1 cellular context compared by ENCODE assay signal in the genomic region with DNA sequence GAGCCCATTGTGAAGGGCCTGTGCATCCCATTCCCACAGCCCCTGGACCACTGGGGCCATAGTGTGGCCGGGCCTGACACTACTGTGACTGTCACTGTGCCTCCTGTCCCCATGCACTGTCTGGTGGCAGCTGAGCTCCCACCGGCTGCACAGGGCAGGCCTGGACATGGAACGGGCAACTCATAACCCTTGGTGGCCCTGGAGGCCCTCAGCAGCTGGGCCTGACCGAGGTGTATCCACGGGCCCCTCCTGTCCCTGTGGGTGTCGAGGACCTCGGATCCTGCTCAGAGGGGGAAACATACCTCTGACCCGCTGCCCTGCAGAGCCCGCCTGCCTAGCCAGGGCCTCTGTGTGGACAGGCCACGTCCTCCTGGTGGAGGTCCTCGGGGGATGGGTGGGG.
TF ChIP-seq lines count a peak whose summit lies in the region.

No MANE protein-coding gene starts in this region.

TF ChIP-seq in HepG2, 621 proteins besides CTCF, POLR2A, EP300 and RAD21 (continues in another document):
- no peak for TF ChIP-seq GLMP (CRISPR knock-in tag; IDR thresholded peaks at IDR 0.05; ENCODE audit: borderline replicate concordance)
- TF ChIP-seq RBFOX2 (IDR thresholded peaks at IDR 0.05; ENCODE audit: low read depth, low read length) = peak; percentile 38; the same call in 1 of the 2 replicates
- 0 out of 2 replicates have a peak, but pooled peaks have one; percentile 55 for TF ChIP-seq HNRNPL (IDR thresholded peaks at IDR 0.05; ENCODE audit: low read depth, low read length)
- TF ChIP-seq ZNF354B (CRISPR knock-in tag; IDR thresholded peaks at IDR 0.05) = no peak
- no peak for TF ChIP-seq MIXL1 (CRISPR knock-in tag; IDR thresholded peaks at IDR 0.05)
- TF ChIP-seq, protein P1, sequence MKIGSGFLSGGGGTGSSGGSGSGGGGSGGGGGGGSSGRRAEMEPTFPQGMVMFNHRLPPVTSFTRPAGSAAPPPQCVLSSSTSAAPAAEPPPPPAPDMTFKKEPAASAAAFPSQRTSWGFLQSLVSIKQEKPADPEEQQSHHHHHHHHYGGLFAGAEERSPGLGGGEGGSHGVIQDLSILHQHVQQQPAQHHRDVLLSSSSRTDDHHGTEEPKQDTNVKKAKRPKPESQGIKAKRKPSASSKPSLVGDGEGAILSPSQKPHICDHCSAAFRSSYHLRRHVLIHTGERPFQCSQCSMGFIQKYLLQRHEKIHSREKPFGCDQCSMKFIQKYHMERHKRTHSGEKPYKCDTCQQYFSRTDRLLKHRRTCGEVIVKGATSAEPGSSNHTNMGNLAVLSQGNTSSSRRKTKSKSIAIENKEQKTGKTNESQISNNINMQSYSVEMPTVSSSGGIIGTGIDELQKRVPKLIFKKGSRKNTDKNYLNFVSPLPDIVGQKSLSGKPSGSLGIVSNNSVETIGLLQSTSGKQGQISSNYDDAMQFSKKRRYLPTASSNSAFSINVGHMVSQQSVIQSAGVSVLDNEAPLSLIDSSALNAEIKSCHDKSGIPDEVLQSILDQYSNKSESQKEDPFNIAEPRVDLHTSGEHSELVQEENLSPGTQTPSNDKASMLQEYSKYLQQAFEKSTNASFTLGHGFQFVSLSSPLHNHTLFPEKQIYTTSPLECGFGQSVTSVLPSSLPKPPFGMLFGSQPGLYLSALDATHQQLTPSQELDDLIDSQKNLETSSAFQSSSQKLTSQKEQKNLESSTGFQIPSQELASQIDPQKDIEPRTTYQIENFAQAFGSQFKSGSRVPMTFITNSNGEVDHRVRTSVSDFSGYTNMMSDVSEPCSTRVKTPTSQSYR (CRISPR knock-in tag; IDR thresholded peaks at IDR 0.05; ENCODE audit: borderline replicate concordance) = peak; percentile 45; the same call in 1 of the 2 replicates
- TF ChIP-seq, protein P2, sequence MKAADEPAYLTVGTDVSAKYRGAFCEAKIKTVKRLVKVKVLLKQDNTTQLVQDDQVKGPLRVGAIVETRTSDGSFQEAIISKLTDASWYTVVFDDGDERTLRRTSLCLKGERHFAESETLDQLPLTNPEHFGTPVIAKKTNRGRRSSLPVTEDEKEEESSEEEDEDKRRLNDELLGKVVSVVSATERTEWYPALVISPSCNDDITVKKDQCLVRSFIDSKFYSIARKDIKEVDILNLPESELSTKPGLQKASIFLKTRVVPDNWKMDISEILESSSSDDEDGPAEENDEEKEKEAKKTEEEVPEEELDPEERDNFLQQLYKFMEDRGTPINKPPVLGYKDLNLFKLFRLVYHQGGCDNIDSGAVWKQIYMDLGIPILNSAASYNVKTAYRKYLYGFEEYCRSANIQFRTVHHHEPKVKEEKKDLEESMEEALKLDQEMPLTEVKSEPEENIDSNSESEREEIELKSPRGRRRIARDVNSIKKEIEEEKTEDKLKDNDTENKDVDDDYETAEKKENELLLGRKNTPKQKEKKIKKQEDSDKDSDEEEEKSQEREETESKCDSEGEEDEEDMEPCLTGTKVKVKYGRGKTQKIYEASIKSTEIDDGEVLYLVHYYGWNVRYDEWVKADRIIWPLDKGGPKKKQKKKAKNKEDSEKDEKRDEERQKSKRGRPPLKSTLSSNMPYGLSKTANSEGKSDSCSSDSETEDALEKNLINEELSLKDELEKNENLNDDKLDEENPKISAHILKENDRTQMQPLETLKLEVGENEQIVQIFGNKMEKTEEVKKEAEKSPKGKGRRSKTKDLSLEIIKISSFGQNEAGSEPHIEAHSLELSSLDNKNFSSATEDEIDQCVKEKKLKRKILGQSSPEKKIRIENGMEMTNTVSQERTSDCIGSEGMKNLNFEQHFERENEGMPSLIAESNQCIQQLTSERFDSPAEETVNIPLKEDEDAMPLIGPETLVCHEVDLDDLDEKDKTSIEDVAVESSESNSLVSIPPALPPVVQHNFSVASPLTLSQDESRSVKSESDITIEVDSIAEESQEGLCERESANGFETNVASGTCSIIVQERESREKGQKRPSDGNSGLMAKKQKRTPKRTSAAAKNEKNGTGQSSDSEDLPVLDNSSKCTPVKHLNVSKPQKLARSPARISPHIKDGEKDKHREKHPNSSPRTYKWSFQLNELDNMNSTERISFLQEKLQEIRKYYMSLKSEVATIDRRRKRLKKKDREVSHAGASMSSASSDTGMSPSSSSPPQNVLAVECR (CRISPR knock-in tag; IDR thresholded peaks at IDR 0.05; ENCODE audit: borderline replicate concordance) = 0 out of 2 replicates have a peak, but pooled peaks have one; percentile 19
- no peak for TF ChIP-seq NFIB (CRISPR knock-in tag; IDR thresholded peaks at IDR 0.05; ENCODE audit: borderline replicate concordance)
- no peak for TF ChIP-seq BHLHE40 (IDR thresholded peaks at IDR 0.05; ENCODE audit: low read length)
- TF ChIP-seq REXO4 (CRISPR knock-in tag; IDR thresholded peaks at IDR 0.05; ENCODE audit: borderline replicate concordance) = no peak
- peak; percentile 75 for TF ChIP-seq RBM22 (optimal IDR thresholded peaks at IDR 0.05; ENCODE audit: low read length)
- no peak for TF ChIP-seq ZNF17 (CRISPR knock-in tag; IDR thresholded peaks at IDR 0.05)
- peak; percentile 60 for TF ChIP-seq BORCS8-MEF2B (CRISPR knock-in tag; IDR thresholded peaks at IDR 0.05)
- no peak for TF ChIP-seq FOXM1 (CRISPR knock-in tag; IDR thresholded peaks at IDR 0.05)
- no peak for TF ChIP-seq ZFP41 (CRISPR knock-in tag; IDR thresholded peaks at IDR 0.05; ENCODE audit: borderline replicate concordance)
- TF ChIP-seq AGO2 (optimal IDR thresholded peaks at IDR 0.05; ENCODE audit: low read depth, low read length) = peak; percentile 73
- TF ChIP-seq ZNF841 (CRISPR knock-in tag; IDR thresholded peaks at IDR 0.05; ENCODE audit: borderline replicate concordance) = no peak
- no peak for TF ChIP-seq TARDBP (CRISPR knock-in tag; IDR thresholded peaks at IDR 0.05)
- TF ChIP-seq ZNF781 (CRISPR knock-in tag; IDR thresholded peaks at IDR 0.05; ENCODE audit: borderline replicate concordance, not compliant biosample characterization) = peak; percentile 23
- TF ChIP-seq, protein P3, sequence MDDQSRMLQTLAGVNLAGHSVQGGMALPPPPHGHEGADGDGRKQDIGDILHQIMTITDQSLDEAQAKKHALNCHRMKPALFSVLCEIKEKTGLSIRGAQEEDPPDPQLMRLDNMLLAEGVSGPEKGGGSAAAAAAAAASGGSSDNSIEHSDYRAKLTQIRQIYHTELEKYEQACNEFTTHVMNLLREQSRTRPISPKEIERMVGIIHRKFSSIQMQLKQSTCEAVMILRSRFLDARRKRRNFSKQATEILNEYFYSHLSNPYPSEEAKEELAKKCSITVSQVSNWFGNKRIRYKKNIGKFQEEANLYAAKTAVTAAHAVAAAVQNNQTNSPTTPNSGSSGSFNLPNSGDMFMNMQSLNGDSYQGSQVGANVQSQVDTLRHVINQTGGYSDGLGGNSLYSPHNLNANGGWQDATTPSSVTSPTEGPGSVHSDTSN (CRISPR knock-in tag; IDR thresholded peaks at IDR 0.05; ENCODE audit: borderline replicate concordance) = no peak
- TF ChIP-seq ATAD3A (CRISPR knock-in tag; IDR thresholded peaks at IDR 0.05) = no peak
- TF ChIP-seq ZMAT5 (CRISPR knock-in tag; IDR thresholded peaks at IDR 0.05; ENCODE audit: borderline replicate concordance, low read depth) = no peak
- TF ChIP-seq ZNF263 (CRISPR knock-in tag; IDR thresholded peaks at IDR 0.05) = no peak
- no peak for TF ChIP-seq ZNF331 (CRISPR knock-in tag; IDR thresholded peaks at IDR 0.05)
- no peak for TF ChIP-seq ZNF207 (IDR thresholded peaks at IDR 0.05; ENCODE audit: borderline replicate concordance)
- TF ChIP-seq FLYWCH1 (CRISPR knock-in tag; IDR thresholded peaks at IDR 0.05) = no peak
- no peak for TF ChIP-seq ZNF678 (CRISPR knock-in tag; IDR thresholded peaks at IDR 0.05)
- TF ChIP-seq AGO1 (IDR thresholded peaks at IDR 0.05; ENCODE audit: low read depth, low read length, poor library complexity, severe bottlenecking) = peak; percentile 19
- TF ChIP-seq, protein P4, sequence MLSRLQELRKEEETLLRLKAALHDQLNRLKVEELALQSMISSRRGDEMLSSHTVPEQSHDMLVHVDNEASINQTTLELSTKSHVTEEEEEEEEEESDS (CRISPR knock-in tag; IDR thresholded peaks at IDR 0.05; ENCODE audit: borderline replicate concordance) = no peak
- TF ChIP-seq, protein P5, sequence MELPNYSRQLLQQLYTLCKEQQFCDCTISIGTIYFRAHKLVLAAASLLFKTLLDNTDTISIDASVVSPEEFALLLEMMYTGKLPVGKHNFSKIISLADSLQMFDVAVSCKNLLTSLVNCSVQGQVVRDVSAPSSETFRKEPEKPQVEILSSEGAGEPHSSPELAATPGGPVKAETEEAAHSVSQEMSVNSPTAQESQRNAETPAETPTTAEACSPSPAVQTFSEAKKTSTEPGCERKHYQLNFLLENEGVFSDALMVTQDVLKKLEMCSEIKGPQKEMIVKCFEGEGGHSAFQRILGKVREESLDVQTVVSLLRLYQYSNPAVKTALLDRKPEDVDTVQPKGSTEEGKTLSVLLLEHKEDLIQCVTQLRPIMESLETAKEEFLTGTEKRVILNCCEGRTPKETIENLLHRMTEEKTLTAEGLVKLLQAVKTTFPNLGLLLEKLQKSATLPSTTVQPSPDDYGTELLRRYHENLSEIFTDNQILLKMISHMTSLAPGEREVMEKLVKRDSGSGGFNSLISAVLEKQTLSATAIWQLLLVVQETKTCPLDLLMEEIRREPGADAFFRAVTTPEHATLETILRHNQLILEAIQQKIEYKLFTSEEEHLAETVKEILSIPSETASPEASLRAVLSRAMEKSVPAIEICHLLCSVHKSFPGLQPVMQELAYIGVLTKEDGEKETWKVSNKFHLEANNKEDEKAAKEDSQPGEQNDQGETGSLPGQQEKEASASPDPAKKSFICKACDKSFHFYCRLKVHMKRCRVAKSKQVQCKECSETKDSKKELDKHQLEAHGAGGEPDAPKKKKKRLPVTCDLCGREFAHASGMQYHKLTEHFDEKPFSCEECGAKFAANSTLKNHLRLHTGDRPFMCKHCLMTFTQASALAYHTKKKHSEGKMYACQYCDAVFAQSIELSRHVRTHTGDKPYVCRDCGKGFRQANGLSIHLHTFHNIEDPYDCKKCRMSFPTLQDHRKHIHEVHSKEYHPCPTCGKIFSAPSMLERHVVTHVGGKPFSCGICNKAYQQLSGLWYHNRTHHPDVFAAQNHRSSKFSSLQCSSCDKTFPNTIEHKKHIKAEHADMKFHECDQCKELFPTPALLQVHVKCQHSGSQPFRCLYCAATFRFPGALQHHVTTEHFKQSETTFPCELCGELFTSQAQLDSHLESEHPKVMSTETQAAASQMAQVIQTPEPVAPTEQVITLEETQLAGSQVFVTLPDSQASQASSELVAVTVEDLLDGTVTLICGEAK (IDR thresholded peaks at IDR 0.05) = no peak
- TF ChIP-seq, protein P5 (CRISPR knock-in tag; IDR thresholded peaks at IDR 0.05) = no peak
- TF ChIP-seq ZNF451 (CRISPR knock-in tag; IDR thresholded peaks at IDR 0.05) = no peak
- TF ChIP-seq GLI4 (CRISPR knock-in tag; IDR thresholded peaks at IDR 0.05; ENCODE audit: borderline replicate concordance) = no peak
- TF ChIP-seq, protein P6, sequence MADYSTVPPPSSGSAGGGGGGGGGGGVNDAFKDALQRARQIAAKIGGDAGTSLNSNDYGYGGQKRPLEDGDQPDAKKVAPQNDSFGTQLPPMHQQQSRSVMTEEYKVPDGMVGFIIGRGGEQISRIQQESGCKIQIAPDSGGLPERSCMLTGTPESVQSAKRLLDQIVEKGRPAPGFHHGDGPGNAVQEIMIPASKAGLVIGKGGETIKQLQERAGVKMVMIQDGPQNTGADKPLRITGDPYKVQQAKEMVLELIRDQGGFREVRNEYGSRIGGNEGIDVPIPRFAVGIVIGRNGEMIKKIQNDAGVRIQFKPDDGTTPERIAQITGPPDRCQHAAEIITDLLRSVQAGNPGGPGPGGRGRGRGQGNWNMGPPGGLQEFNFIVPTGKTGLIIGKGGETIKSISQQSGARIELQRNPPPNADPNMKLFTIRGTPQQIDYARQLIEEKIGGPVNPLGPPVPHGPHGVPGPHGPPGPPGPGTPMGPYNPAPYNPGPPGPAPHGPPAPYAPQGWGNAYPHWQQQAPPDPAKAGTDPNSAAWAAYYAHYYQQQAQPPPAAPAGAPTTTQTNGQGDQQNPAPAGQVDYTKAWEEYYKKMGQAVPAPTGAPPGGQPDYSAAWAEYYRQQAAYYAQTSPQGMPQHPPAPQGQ (CRISPR knock-in tag; IDR thresholded peaks at IDR 0.05; ENCODE audit: borderline replicate concordance) = no peak
